Comparison of ENCODE assay signal across 10 cellular contexts in the genomic region with DNA sequence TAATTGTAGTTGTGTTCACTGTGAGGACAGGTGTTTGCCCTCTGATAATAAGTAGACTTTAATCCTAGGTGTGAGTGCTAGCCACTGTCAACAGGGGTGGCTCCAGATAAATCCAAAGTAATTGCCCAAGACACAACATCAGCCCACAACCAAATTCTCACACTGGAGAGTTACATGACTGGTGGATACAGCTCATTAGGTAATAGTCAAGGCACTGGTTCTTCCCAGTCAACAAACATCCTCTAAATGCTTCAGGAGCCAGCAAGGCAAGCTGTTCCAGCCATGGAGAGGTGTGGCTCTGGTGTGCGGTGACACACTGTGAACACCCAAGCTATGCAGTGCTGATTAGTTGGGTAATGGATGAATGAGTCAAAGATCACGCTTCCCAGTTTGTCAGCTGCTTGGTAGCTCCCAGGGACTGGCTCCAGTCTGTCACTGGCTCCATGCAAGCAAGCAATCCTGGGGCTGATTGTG.
DNase-seq lines count a peak whose midpoint lies in the region; ATAC-seq and TF ChIP-seq lines count a peak whose summit lies in the region.
"Had no signal": no experiment of that assay in that cellular context is flagged by ENCODE, and none has a peak within 500 bp of the region (broad histone marks: within the 10 kb centered on the region; RNA-seq: fewer than 3 reads in every experiment).

No MANE protein-coding gene starts in this region.

- H3K4me1 Mint-ChIP-seq in nephron: peaks cover 40% of the 10 kb centered on the region
- peaks cover 27% of the 10 kb centered on the region for H3K4me1 Mint-ChIP-seq in activated naive CD8-positive, alpha-beta T cell treated with anti-CD3 and anti-CD28 coated beads, Interleukin-2, amount 50 U/mL, for 24 hours

- no peak overlapping the region for H3K4me3 ChIP-seq in epithelial cell of proximal tubule (ENCODE audit: low read depth, low read length)

- peaks cover 3% of the 10 kb centered on the region for H3K9me3 Mint-ChIP-seq in nephron
- H3K9me3 Mint-ChIP-seq in activated naive CD8-positive, alpha-beta T cell treated with anti-CD3 and anti-CD28 coated beads, Interleukin-2, amount 50 U/mL, for 24 hours: no peaks in the 10 kb centered on the region
- H3K9me3 Mint-ChIP-seq: activated CD4-positive, alpha-beta memory T cell treated with anti-CD3 and anti-CD28 coated beads for 36 hours had no signal

- ATAC-seq in HG03108 (IDR thresholded peaks at IDR 0.05; ENCODE audit: unreplicated experiment): no peak
- ATAC-seq in activated naive CD8-positive, alpha-beta T cell treated with anti-CD3 and anti-CD28 coated beads, Interleukin-2, amount 50 U/mL, for 24 hours: no peak

- H3K4me3 Mint-ChIP-seq in nephron: peak overlapping the region in 1 of 3 experiments; percentile 26
- no peak overlapping the region for H3K4me3 Mint-ChIP-seq in activated naive CD8-positive, alpha-beta T cell treated with anti-CD3 and anti-CD28 coated beads, Interleukin-2, amount 50 U/mL, for 24 hours
- H3K4me3 Mint-ChIP-seq: activated CD4-positive, alpha-beta memory T cell treated with anti-CD3 and anti-CD28 coated beads for 36 hours had no signal

- no peaks in the 10 kb centered on the region for H3K27me3 Mint-ChIP-seq in nephron (ENCODE audit: low read depth)
- H3K27me3 Mint-ChIP-seq in activated naive CD8-positive, alpha-beta T cell treated with anti-CD3 and anti-CD28 coated beads, Interleukin-2, amount 50 U/mL, for 24 hours: peaks cover 6% of the 10 kb centered on the region

- H3K36me3 Mint-ChIP-seq in nephron (ENCODE audit: low read depth): no peaks in the 10 kb centered on the region
- H3K36me3 Mint-ChIP-seq in activated naive CD8-positive, alpha-beta T cell treated with anti-CD3 and anti-CD28 coated beads, Interleukin-2, amount 50 U/mL, for 24 hours (ENCODE audit: low read depth): no peaks in the 10 kb centered on the region
- H3K36me3 Mint-ChIP-seq: activated CD4-positive, alpha-beta memory T cell treated with anti-CD3 and anti-CD28 coated beads for 36 hours had no signal

- TF ChIP-seq CTCF in epithelial cell of proximal tubule (conservative IDR thresholded peaks at IDR 0.05; ENCODE audit: low read depth, low read length) (peak; percentile 10), nephron (IDR thresholded peaks at IDR 0.05; ENCODE audit: unreplicated experiment in 3 of 3) (no peak)

- DNase-seq in DMS153 treated with DMSO at 0.1 percent for 48 hours (lab: John Stamatoyannopoulos, UW; ENCODE audit: unreplicated experiment) (peak; percentile 58), NCI-H226 (peak; percentile 94), epithelial cell of proximal tubule (ENCODE audit: low read depth) (peak; percentile 100)
- DNase-seq in activated T-cell treated with anti-CD3 and anti-CD28 coated beads, Interleukin-2, amount 50 U/mL, for 48 hours: no peak
- DNase-seq in activated effector memory CD4-positive, alpha-beta T cell treated with anti-CD3 and anti-CD28 coated beads, Interleukin-2, amount 50 U/mL, for 16 hours: no peak
- DNase-seq in activated naive CD8-positive, alpha-beta T cell treated with anti-CD3 and anti-CD28 coated beads, Interleukin-2, amount 50 U/mL, for 24 hours: no peak
- DNase-seq: activated CD4-positive, alpha-beta memory T cell treated with anti-CD3 and anti-CD28 coated beads for 36 hours; KBM-7 had no signal

- peak overlapping the region; percentile 10 to 91 (median 73) for H3K27ac Mint-ChIP-seq in nephron
- no peak overlapping the region for H3K27ac Mint-ChIP-seq in activated naive CD8-positive, alpha-beta T cell treated with anti-CD3 and anti-CD28 coated beads, Interleukin-2, amount 50 U/mL, for 24 hours
- H3K27ac Mint-ChIP-seq: activated CD4-positive, alpha-beta memory T cell treated with anti-CD3 and anti-CD28 coated beads for 36 hours had no signal

Comparison
In these comparisons a context has a peak if more than half of its experiments do, and no peak if none do; other contexts are left out.
1. DNase-seq: peak in DMS153 treated with DMSO at 0.1 percent for 48 hours (single experiment), NCI-H226 (single experiment) and epithelial cell of proximal tubule (single experiment); none in activated T-cell treated with anti-CD3 and anti-CD28 coated beads, Interleukin-2, amount 50 U/mL, for 48 hours (0 of 2), activated effector memory CD4-positive, alpha-beta T cell treated with anti-CD3 and anti-CD28 coated beads, Interleukin-2, amount 50 U/mL, for 16 hours (single experiment) and activated naive CD8-positive, alpha-beta T cell treated with anti-CD3 and anti-CD28 coated beads, Interleukin-2, amount 50 U/mL, for 24 hours (single experiment).